Comparison of ENCODE assay signal across 2 cellular contexts in the genomic region with DNA sequence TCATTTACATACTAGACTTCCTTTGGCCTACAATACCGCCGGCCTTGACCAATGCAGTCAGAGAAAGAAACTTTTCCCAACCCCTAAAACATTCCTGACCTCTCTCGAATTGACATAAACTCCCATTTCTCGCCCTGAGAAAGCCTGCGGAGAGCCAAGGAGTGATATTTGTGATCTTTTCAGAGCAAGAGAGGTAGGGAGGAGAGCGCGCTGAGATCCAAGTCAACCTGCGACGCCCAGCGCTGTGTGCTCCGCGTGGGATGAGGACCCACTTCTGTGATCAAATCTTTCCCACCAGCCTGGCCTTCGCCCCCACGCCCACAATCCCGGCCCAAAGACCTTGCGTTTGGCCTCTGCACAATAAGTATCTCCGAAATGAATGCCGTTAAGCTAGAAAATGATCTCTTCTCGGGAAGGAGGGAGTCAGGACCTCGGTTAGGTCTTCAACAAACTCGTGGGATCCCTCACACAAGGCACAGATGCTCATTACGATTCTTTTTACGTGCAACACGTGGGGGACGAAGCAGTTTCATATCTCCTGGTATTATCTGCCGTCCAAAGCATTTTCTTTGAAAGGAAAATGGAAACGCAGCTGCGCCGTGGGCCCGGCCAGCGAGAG.
TF ChIP-seq lines count a peak whose summit lies in the region.

No MANE protein-coding gene starts in this region.

TF ChIP-seq in SK-N-SH, 30 proteins besides CTCF, POLR2A, EP300 and RAD21 (continued from another document):
- TF ChIP-seq FOXJ3 (CRISPR knock-in tag; IDR thresholded peaks at IDR 0.05) = no peak
TF ChIP-seq in SK-N-SH: peak in this region for 0.

TF ChIP-seq in SK-N-SH treated with all-trans-retinoic acid at 6 μM for 48 hours, 23 proteins besides CTCF, POLR2A, EP300 and RAD21 (continued from another document):
- TF ChIP-seq, protein P1, sequence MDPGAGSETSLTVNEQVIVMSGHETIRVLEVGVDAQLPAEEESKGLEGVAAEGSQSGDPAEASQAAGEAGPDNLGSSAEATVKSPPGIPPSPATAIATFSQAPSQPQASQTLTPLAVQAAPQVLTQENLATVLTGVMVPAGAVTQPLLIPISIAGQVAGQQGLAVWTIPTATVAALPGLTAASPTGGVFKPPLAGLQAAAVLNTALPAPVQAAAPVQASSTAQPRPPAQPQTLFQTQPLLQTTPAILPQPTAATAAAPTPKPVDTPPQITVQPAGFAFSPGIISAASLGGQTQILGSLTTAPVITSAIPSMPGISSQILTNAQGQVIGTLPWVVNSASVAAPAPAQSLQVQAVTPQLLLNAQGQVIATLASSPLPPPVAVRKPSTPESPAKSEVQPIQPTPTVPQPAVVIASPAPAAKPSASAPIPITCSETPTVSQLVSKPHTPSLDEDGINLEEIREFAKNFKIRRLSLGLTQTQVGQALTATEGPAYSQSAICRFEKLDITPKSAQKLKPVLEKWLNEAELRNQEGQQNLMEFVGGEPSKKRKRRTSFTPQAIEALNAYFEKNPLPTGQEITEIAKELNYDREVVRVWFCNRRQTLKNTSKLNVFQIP (CRISPR knock-in tag; IDR thresholded peaks at IDR 0.05; ENCODE audit: borderline replicate concordance, low read depth) = no peak
- no peak for TF ChIP-seq ZFP30 (CRISPR knock-in tag; IDR thresholded peaks at IDR 0.05)
- no peak for TF ChIP-seq ZNF70 (CRISPR knock-in tag; IDR thresholded peaks at IDR 0.05)
- TF ChIP-seq ISL1 (CRISPR knock-in tag; IDR thresholded peaks at IDR 0.05) = no peak
- TF ChIP-seq RARB (CRISPR knock-in tag; IDR thresholded peaks at IDR 0.05) = no peak
- no peak for TF ChIP-seq CSDC2 (CRISPR knock-in tag; IDR thresholded peaks at IDR 0.05)
- TF ChIP-seq TCF4 (CRISPR knock-in tag; IDR thresholded peaks at IDR 0.05; ENCODE audit: borderline replicate concordance) = no peak
- no peak for TF ChIP-seq ZNF8 (CRISPR knock-in tag; IDR thresholded peaks at IDR 0.05)
- TF ChIP-seq, protein P2, sequence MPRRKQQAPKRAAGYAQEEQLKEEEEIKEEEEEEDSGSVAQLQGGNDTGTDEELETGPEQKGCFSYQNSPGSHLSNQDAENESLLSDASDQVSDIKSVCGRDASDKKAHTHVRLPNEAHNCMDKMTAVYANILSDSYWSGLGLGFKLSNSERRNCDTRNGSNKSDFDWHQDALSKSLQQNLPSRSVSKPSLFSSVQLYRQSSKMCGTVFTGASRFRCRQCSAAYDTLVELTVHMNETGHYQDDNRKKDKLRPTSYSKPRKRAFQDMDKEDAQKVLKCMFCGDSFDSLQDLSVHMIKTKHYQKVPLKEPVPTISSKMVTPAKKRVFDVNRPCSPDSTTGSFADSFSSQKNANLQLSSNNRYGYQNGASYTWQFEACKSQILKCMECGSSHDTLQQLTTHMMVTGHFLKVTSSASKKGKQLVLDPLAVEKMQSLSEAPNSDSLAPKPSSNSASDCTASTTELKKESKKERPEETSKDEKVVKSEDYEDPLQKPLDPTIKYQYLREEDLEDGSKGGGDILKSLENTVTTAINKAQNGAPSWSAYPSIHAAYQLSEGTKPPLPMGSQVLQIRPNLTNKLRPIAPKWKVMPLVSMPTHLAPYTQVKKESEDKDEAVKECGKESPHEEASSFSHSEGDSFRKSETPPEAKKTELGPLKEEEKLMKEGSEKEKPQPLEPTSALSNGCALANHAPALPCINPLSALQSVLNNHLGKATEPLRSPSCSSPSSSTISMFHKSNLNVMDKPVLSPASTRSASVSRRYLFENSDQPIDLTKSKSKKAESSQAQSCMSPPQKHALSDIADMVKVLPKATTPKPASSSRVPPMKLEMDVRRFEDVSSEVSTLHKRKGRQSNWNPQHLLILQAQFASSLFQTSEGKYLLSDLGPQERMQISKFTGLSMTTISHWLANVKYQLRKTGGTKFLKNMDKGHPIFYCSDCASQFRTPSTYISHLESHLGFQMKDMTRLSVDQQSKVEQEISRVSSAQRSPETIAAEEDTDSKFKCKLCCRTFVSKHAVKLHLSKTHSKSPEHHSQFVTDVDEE (CRISPR knock-in tag; IDR thresholded peaks at IDR 0.05) = no peak
- no peak for TF ChIP-seq ARNTL (CRISPR knock-in tag; IDR thresholded peaks at IDR 0.05; ENCODE audit: borderline replicate concordance, low read depth)
- no peak for TF ChIP-seq TOX (CRISPR knock-in tag; IDR thresholded peaks at IDR 0.05; ENCODE audit: borderline replicate concordance)
- TF ChIP-seq ZC3H10 (CRISPR knock-in tag; IDR thresholded peaks at IDR 0.05) = no peak
- TF ChIP-seq GLIS3 (CRISPR knock-in tag; IDR thresholded peaks at IDR 0.05) = no peak
- TF ChIP-seq, protein P3, sequence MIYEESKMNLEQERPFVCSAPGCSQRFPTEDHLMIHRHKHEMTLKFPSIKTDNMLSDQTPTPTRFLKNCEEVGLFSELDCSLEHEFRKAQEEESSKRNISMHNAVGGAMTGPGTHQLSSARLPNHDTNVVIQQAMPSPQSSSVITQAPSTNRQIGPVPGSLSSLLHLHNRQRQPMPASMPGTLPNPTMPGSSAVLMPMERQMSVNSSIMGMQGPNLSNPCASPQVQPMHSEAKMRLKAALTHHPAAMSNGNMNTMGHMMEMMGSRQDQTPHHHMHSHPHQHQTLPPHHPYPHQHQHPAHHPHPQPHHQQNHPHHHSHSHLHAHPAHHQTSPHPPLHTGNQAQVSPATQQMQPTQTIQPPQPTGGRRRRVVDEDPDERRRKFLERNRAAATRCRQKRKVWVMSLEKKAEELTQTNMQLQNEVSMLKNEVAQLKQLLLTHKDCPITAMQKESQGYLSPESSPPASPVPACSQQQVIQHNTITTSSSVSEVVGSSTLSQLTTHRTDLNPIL (CRISPR knock-in tag; IDR thresholded peaks at IDR 0.05; ENCODE audit: low read depth) = no peak
